30 cellular contexts compared by ENCODE assay signal in the genomic region with DNA sequence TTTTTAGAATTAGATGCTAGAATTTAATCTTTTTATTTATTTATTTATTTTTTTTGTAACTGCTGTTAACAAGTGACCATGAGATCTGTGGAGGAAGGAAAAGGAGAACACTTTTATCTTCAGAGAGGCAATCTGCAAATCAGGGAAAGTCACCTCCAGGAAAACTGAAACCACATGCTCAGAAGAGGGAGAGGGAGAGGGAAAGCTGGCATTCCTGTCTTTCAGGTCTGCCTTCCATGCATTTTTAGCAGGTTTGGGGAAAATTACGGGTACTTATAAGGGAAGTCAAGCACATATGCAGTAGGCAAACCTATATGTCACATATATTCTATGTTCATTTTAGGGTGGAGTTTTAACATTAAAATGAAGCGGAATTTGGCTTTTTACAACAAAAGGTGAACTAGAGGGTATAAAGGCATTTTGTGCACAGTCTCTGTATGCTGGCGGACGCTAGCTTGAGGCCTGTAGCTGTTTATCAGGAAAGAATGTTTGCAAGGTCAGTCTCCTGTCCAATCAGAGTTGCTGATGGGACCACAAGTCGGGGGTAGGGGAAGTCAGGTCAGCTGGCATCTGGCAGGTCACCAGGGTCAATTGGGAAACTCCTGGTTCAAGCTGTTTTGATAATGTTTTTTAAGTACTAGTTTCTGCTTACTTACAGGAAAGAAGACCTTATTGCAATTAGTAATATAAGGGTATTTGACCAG.
"Had no signal": no experiment of that assay in that cellular context is flagged by ENCODE, and none has a peak within 500 bp of the region (broad histone marks: within the 10 kb centered on the region; RNA-seq: fewer than 3 reads in every experiment).

No MANE protein-coding gene starts in this region.

- H3K9ac ChIP-seq: parathyroid adenoma, SK-N-SH had no signal

- H3K27me3 Mint-ChIP-seq: activated CD4-positive, alpha-beta memory T cell treated with anti-CD3 and anti-CD28 coated beads, Interleukin-2, amount 10 ng/mL, durations not matched to agents 7 days and 5 days; activated CD4-positive, alpha-beta T cell treated with anti-CD3 and anti-CD28 coated beads, Interleukin-2, amount 10 ng/mL, durations not matched to agents 7 days and 5 days; activated T-cell treated with anti-CD3 and anti-CD28 coated beads, Interleukin-2, amount 50 U/mL, for 24 hours; central memory CD8-positive, alpha-beta T cell; dendritic cell treated with granulocyte-macrophage colony-stimulating factor and Interleukin-4, amounts not matched to agents 40 ng/mL and 50 ng/mL, for 4 days; memory B cell; natural killer cell treated with Interleukin-12 subunit alpha and Interleukin-12 subunit beta and Interleukin-15 and Interleukin-18, amount 100 ng/mL, for 72 hours had no signal

- H3K27ac ChIP-seq: esophagus muscularis mucosa, foreskin keratinocyte, heart left ventricle, neutrophil, parathyroid adenoma, right atrium auricular region, testis, upper lobe of left lung had no signal

- H3K9me3 ChIP-seq: esophagus muscularis mucosa, heart left ventricle, mucosa of descending colon, neutrophil, right atrium auricular region, SK-N-SH, testis, upper lobe of left lung had no signal

- H3K36me3 ChIP-seq: esophagus muscularis mucosa, heart left ventricle, neutrophil, right atrium auricular region, upper lobe of left lung had no signal

- H3K4me1 Mint-ChIP-seq: activated CD4-positive, alpha-beta memory T cell treated with anti-CD3 and anti-CD28 coated beads, Interleukin-2, amount 10 ng/mL, durations not matched to agents 7 days and 5 days; activated CD4-positive, alpha-beta T cell treated with anti-CD3 and anti-CD28 coated beads, Interleukin-2, amount 10 ng/mL, durations not matched to agents 7 days and 5 days; central memory CD8-positive, alpha-beta T cell; memory B cell had no signal

- H2AFZ ChIP-seq: parathyroid adenoma had no signal

- H3K27me3 ChIP-seq: esophagus muscularis mucosa, foreskin keratinocyte, heart left ventricle, neutrophil, right atrium auricular region, testis, upper lobe of left lung had no signal

- H3K4me3 ChIP-seq: esophagus muscularis mucosa, heart left ventricle, mucosa of descending colon, right atrium auricular region, testis, upper lobe of left lung had no signal

- H3K36me3 Mint-ChIP-seq: activated naive CD4-positive, alpha-beta T cell treated with anti-CD3 and anti-CD28 coated beads, Interleukin-2, amount 50 U/mL, for 72 hours; memory B cell; natural killer cell treated with Interleukin-12 subunit alpha and Interleukin-12 subunit beta and Interleukin-15 and Interleukin-18, amount 100 ng/mL, for 72 hours had no signal

- H3K27ac Mint-ChIP-seq: activated CD4-positive, alpha-beta memory T cell treated with anti-CD3 and anti-CD28 coated beads, Interleukin-2, amount 10 ng/mL, durations not matched to agents 7 days and 5 days; activated CD4-positive, alpha-beta T cell treated with anti-CD3 and anti-CD28 coated beads, Interleukin-2, amount 10 ng/mL, durations not matched to agents 7 days and 5 days; activated naive CD4-positive, alpha-beta T cell treated with anti-CD3 and anti-CD28 coated beads, Interleukin-2, amount 50 U/mL, for 72 hours; activated T-cell treated with anti-CD3 and anti-CD28 coated beads, Interleukin-2, amount 50 U/mL, for 24 hours; activated T-helper 2 cell treated with anti-CD3 and anti-CD28 coated beads, Interferon-gamma antibody, Interleukin-2, Interleukin-4, amounts not matched to agents 10 μg/mL and 5 μg/mL and 100 μg/mL, durations not matched to agents 14 hours and 24 hours and 36 hours; dendritic cell treated with granulocyte-macrophage colony-stimulating factor and Interleukin-4, amounts not matched to agents 40 ng/mL and 50 ng/mL, for 4 days; endodermal cell; memory B cell; natural killer cell treated with Interleukin-12 subunit alpha and Interleukin-12 subunit beta and Interleukin-15 and Interleukin-18, amount 100 ng/mL, for 72 hours; T-helper 1 cell treated with Interleukin-12 subunit alpha and Interleukin-12 subunit beta and Interleukin-4 antibody, amounts not matched to agents 30 μg/mL and 1 μg/mL, for 36 hours had no signal

- ATAC-seq: activated naive CD4-positive, alpha-beta T cell treated with anti-CD3 and anti-CD28 coated beads, Interleukin-2, amount 50 U/mL, for 72 hours; foreskin keratinocyte; heart left ventricle; left colon; mucosa of descending colon; natural killer cell treated with Interleukin-12 subunit alpha and Interleukin-12 subunit beta and Interleukin-15 and Interleukin-18, amount 100 ng/mL, for 72 hours; stimulated activated naive CD8-positive, alpha-beta T cell treated with anti-CD3 and anti-CD28 coated beads, Interleukin-15, Interleukin-2, amounts not matched to agents 100 U/mL and 50 U/mL, for 24 hours had no signal

- DNase-seq: activated CD4-positive, alpha-beta memory T cell treated with anti-CD3 and anti-CD28 coated beads, Interleukin-2, amount 10 ng/mL, durations not matched to agents 7 days and 5 days; activated CD4-positive, alpha-beta T cell treated with anti-CD3 and anti-CD28 coated beads for 1 hour; activated CD4-positive, alpha-beta T cell treated with anti-CD3 and anti-CD28 coated beads, Interleukin-2, amount 10 ng/mL, durations not matched to agents 7 days and 5 days; activated CD8-positive, alpha-beta memory T cell treated with anti-CD3 and anti-CD28 coated beads, Interleukin-2, amount 50 U/mL, for 48 hours; activated naive CD4-positive, alpha-beta T cell; activated T-cell treated with anti-CD3 and anti-CD28 coated beads, Interleukin-2, amount 50 U/mL, for 24 hours; endodermal cell; heart left ventricle; left colon; mucosa of descending colon; SK-N-SH; stimulated activated CD4-positive, alpha-beta T cell treated with anti-CD3 and anti-CD28 coated beads, Interleukin-12 subunit alpha, Interleukin-12 subunit beta, amount 100 ng/mL, for 4 hours; stimulated activated CD4-positive, alpha-beta T cell treated with anti-CD3 and anti-CD28 coated beads, Interleukin-4, amount 100 ng/mL, for 1 hour; stimulated activated naive CD8-positive, alpha-beta T cell treated with anti-CD3 and anti-CD28 coated beads, Interleukin-15, Interleukin-2, amounts not matched to agents 100 U/mL and 50 U/mL, for 24 hours; SW 1271; T-helper 9 cell; testis; upper lobe of left lung had no signal

- H3K79me2 ChIP-seq: parathyroid adenoma had no signal

- H3K4me1 ChIP-seq: esophagus muscularis mucosa, foreskin keratinocyte, heart left ventricle, parathyroid adenoma, right atrium auricular region, testis, upper lobe of left lung had no signal

- H3K4me2 ChIP-seq: SK-N-SH had no signal

- H3K4me3 Mint-ChIP-seq: activated CD4-positive, alpha-beta memory T cell treated with anti-CD3 and anti-CD28 coated beads, Interleukin-2, amount 10 ng/mL, durations not matched to agents 7 days and 5 days; activated CD4-positive, alpha-beta T cell treated with anti-CD3 and anti-CD28 coated beads, Interleukin-2, amount 10 ng/mL, durations not matched to agents 7 days and 5 days; activated T-cell treated with anti-CD3 and anti-CD28 coated beads, Interleukin-2, amount 50 U/mL, for 24 hours; central memory CD8-positive, alpha-beta T cell; dendritic cell treated with granulocyte-macrophage colony-stimulating factor and Interleukin-4, amounts not matched to agents 40 ng/mL and 50 ng/mL, for 4 days; endodermal cell; memory B cell; natural killer cell treated with Interleukin-12 subunit alpha and Interleukin-12 subunit beta and Interleukin-15 and Interleukin-18, amount 100 ng/mL, for 72 hours; T-helper 1 cell treated with Interleukin-12 subunit alpha and Interleukin-12 subunit beta and Interleukin-4 antibody, amounts not matched to agents 30 μg/mL and 1 μg/mL, for 36 hours had no signal
